ENCODE assay signal across 1 cellular context in genomic region chr1:17340358-17340757, GRCh38.
TF ChIP-seq lines count a peak whose summit lies in the region.

No MANE protein-coding gene starts in this region.

TF ChIP-seq in K562, 482 proteins besides CTCF, POLR2A, EP300 and RAD21:
- peak; percentile 34 for TF ChIP-seq CBFA2T3 (IDR thresholded peaks at IDR 0.05)
- peak; percentile 82 for TF ChIP-seq EGR1 (conservative IDR thresholded peaks at IDR 0.05)
- peak in 1 of 2 experiments; percentile 55; a peak in 1 of 4 replicates for TF ChIP-seq TEAD1 (CRISPR knock-in tag; IDR thresholded peaks at IDR 0.05)
- TF ChIP-seq KLF13 (tag; IDR thresholded peaks at IDR 0.05; ENCODE audit: borderline replicate concordance, low read depth), result no peak
- TF ChIP-seq TEAD4 (IDR thresholded peaks at IDR 0.05; ENCODE audit: low read length), result 0 out of 2 replicates have a peak, but pooled peaks have one; percentile 31
- no peak for TF ChIP-seq TEAD4 (CRISPR knock-in tag; IDR thresholded peaks at IDR 0.05; ENCODE audit: borderline replicate concordance)
- no peak for TF ChIP-seq ZNF449 (CRISPR knock-in tag; IDR thresholded peaks at IDR 0.05)
- TF ChIP-seq, protein P1, sequence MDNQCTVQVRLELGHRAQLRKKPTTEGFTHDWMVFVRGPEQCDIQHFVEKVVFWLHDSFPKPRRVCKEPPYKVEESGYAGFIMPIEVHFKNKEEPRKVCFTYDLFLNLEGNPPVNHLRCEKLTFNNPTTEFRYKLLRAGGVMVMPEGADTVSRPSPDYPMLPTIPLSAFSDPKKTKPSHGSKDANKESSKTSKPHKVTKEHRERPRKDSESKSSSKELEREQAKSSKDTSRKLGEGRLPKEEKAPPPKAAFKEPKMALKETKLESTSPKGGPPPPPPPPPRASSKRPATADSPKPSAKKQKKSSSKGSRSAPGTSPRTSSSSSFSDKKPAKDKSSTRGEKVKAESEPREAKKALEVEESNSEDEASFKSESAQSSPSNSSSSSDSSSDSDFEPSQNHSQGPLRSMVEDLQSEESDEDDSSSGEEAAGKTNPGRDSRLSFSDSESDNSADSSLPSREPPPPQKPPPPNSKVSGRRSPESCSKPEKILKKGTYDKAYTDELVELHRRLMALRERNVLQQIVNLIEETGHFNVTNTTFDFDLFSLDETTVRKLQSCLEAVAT (IDR thresholded peaks at IDR 0.05), result peak in 1 of 2 experiments; percentile 73; a peak in 2 of 4 replicates
- no peak for TF ChIP-seq NBN (IDR thresholded peaks at IDR 0.05; ENCODE audit: low read depth)
